ENCODE assay signal across 8 cellular contexts in genomic region chr20:2688041-2688591, GRCh38. TPM values are rescaled to one million over a fixed set of nuclear protein-coding genes. Genes with fewer than 3 reads are reported as not detected.
DNase-seq lines count a peak whose midpoint lies in the region; ATAC-seq and TF ChIP-seq lines count a peak whose summit lies in the region.

No MANE protein-coding gene starts in this region.

- peaks cover 5% of the 10 kb centered on the region for H3K4me1 ChIP-seq in lower lobe of right lung

- no peaks in the 10 kb centered on the region for H3K9me3 ChIP-seq in lower lobe of right lung

- no peaks in the 10 kb centered on the region for H3K36me3 ChIP-seq in lower lobe of right lung

- H3K27ac ChIP-seq in lower lobe of right lung: no peak overlapping the region

- H3K4me3 ChIP-seq in cardiac fibroblast (replicated peaks in 1 of 2; ENCODE audit: low read depth in 2 of 2, low read length in 2 of 2) (no peak overlapping the region), lower lobe of right lung (no peak overlapping the region)

- peaks cover 10% of the 10 kb centered on the region for H3K27me3 ChIP-seq in lower lobe of right lung (ENCODE audit: low read depth)

- intact Hi-C loops in lower lobe of right lung (cut with DNase I): no loop called here

- peak; percentile 90 for DNase-seq in DMS53 (lab: John Stamatoyannopoulos, UW)
- DNase-seq in activated CD4-positive, CD25-positive, alpha-beta regulatory T cell treated with anti-CD3 and anti-CD28 coated beads, Interleukin-2, amount 50 U/mL, for 16 hours (ENCODE audit: low read depth, low spot score): peak; percentile 39
- DNase-seq in cardiac fibroblast (ENCODE audit: low read depth in 2 of 2): peak; percentile 64 to 66
- DNase-seq in lower lobe of right lung: peak; percentile 71
- peak; percentile 54 to 62 for DNase-seq in stimulated activated CD8-positive, alpha-beta memory T cell treated with anti-CD3 and anti-CD28 coated beads, Interleukin-4, amount 100 ng/mL, for 1 hour (ENCODE audit: low read depth in 2 of 2, low spot score in 1 of 2)
- no peak for DNase-seq in NCI-H128 (lab: John Stamatoyannopoulos, UW; ENCODE audit: unreplicated experiment)

- ATAC-seq in lower lobe of right lung (peak; percentile 59 to 67), HG02798 (IDR thresholded peaks at IDR 0.05; ENCODE audit: poor library complexity, unreplicated experiment) (no peak)

- peak; percentile 60 for TF ChIP-seq CTCF in LNCAP (IDR thresholded peaks at IDR 0.05)
- TF ChIP-seq CTCF in cardiac fibroblast (IDR thresholded peaks at IDR 0.05; ENCODE audit: low read depth, low read length): peak; percentile 82
- TF ChIP-seq CTCF in lower lobe of right lung (IDR thresholded peaks at IDR 0.05): peak; percentile 62

RNA-seq across cellular contexts. Expression of gene EBF4, which starts 4.5 kb away (rescaled TPM):
- total RNA-seq in lower lobe of right lung: 15.3 TPM

RNA-seq across cellular contexts. Expression of gene IDH3B, which starts 24.1 kb away (rescaled TPM):
- total RNA-seq in lower lobe of right lung: 64.7 TPM

RNA-seq across cellular contexts. Expression of gene NOP56, which starts 35.7 kb away (rescaled TPM):
- 84.9 TPM for total RNA-seq in lower lobe of right lung
